Comparison of ENCODE assay signal across 6 cellular contexts in the genomic region with DNA sequence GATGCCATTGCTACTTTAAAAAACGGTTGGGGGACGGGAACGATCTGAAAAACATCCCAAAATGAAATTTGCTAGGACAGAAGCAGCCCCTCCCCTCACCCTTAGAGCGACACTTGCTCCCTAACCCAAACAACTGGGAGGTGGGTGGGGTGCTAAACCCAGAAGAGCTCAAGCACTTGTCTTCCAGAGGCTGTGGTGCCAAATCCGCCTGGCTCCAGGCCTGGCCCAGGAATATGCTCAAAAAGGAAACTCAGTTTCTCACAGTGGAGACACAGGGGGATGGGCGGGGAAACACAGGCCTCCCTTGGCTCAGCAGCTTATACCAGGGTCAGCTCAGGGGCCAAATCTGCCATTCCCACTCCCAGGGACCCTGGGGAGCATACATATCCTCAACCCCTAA. TPM values are rescaled to one million over a fixed set of nuclear protein-coding genes. Genes with fewer than 3 reads are reported as not detected.
DNase-seq lines count a peak whose midpoint lies in the region; ATAC-seq and TF ChIP-seq lines count a peak whose summit lies in the region.

No MANE protein-coding gene starts in this region.

- TF ChIP-seq EP300 in tibial nerve (IDR thresholded peaks at IDR 0.05), result no peak

- CTCF ChIA-PET in activated CD4-positive, alpha-beta T cell treated with anti-CD3 and anti-CD28 coated beads, Interleukin-2, amount 10 ng/mL, durations not matched to agents 7 days and 5 days (lab: Charles Lee), result interaction anchor here (0.7 to 2.6 kb wide), 6 partner anchors 17 to 287 kb away, joined by 3 to 9 read pairs (median 8); a partner anchor contains a TSS

- H3K9me3 ChIP-seq in left ventricle myocardium inferior (replicated peaks), result no peaks in the 10 kb centered on the region
- no peaks in the 10 kb centered on the region for H3K9me3 ChIP-seq in tibial nerve

- ATAC-seq in HG03139 (IDR thresholded peaks at IDR 0.05; ENCODE audit: unreplicated experiment), result no peak

- H3K36me3 ChIP-seq in left ventricle myocardium inferior (peaks cover 16% of the 10 kb centered on the region), tibial nerve (peaks cover 0 to 27% (median 0%) of the 10 kb centered on the region in 3 donors)

- H3K36me3 Mint-ChIP-seq in activated CD4-positive, alpha-beta T cell treated with anti-CD3 and anti-CD28 coated beads, Interleukin-2, amount 10 ng/mL, durations not matched to agents 7 days and 5 days (ENCODE audit: low read depth), result peaks cover 45% of the 10 kb centered on the region

- H3K9me3 Mint-ChIP-seq in activated CD4-positive, alpha-beta T cell treated with anti-CD3 and anti-CD28 coated beads, Interleukin-2, amount 10 ng/mL, durations not matched to agents 7 days and 5 days, result no peaks in the 10 kb centered on the region

- DNase-seq in activated CD4-positive, alpha-beta T cell treated with anti-CD3 and anti-CD28 coated beads, Interleukin-2, amount 10 ng/mL, durations not matched to agents 7 days and 5 days, result no peak
- DNase-seq in activated CD4-positive, alpha-beta T cell treated with anti-CD3 and anti-CD28 coated beads, Interleukin-2, amount 50 U/mL, for 48 hours, result no peak
- DNase-seq in left ventricle myocardium inferior (peak; percentile 56), tibial nerve (ENCODE audit: low spot score in 2 of 2) (peak in 1 of 2 donors; percentile 30), cortex of kidney (lab: John Stamatoyannopoulos, UW) (no peak)

- H3K4me1 ChIP-seq in left ventricle myocardium inferior (peaks cover 76% of the 10 kb centered on the region), tibial nerve (peaks cover 0 to 80% (median 52%) of the 10 kb centered on the region in 4 donors)

- peak overlapping the region; percentile 96 for H3K4me3 Mint-ChIP-seq in activated CD4-positive, alpha-beta T cell treated with anti-CD3 and anti-CD28 coated beads, Interleukin-2, amount 10 ng/mL, durations not matched to agents 7 days and 5 days

- POLR2A ChIA-PET in activated CD4-positive, alpha-beta T cell treated with anti-CD3 and anti-CD28 coated beads, Interleukin-2, amount 10 ng/mL, durations not matched to agents 7 days and 5 days (lab: Charles Lee), result interaction anchor here (2.3 kb wide), 1 partner anchor 13 kb away, joined by 7 read pairs; no protein-coding TSS in a partner anchor

- H3K4me3 ChIP-seq in left ventricle myocardium inferior, result peak overlapping the region; percentile 75
- H3K4me3 ChIP-seq in tibial nerve, result peak overlapping the region; percentile 48 to 59 (median 56)

- H3K27ac ChIP-seq in left ventricle myocardium inferior (replicated peaks) (peak overlapping the region; percentile 88), tibial nerve (peak overlapping the region; percentile 64 to 84 (median 72))

- no peaks in the 10 kb centered on the region for H3K27me3 Mint-ChIP-seq in activated CD4-positive, alpha-beta T cell treated with anti-CD3 and anti-CD28 coated beads, Interleukin-2, amount 10 ng/mL, durations not matched to agents 7 days and 5 days

- H3K4me1 Mint-ChIP-seq in activated CD4-positive, alpha-beta T cell treated with anti-CD3 and anti-CD28 coated beads, Interleukin-2, amount 10 ng/mL, durations not matched to agents 7 days and 5 days, result peaks cover 83% of the 10 kb centered on the region

- WGBS in tibial nerve, 2 donors, result 5 to 11% methylated on average over 6 of the region's 6 CpGs

- TF ChIP-seq CTCF in left ventricle myocardium inferior (IDR thresholded peaks at IDR 0.05; ENCODE audit: borderline replicate concordance) (no peak), tibial nerve (IDR thresholded peaks at IDR 0.05) (no peak)

- H3K27me3 ChIP-seq in left ventricle myocardium inferior (ENCODE audit: low read depth), result no peaks in the 10 kb centered on the region
- no peaks in the 10 kb centered on the region for H3K27me3 ChIP-seq in tibial nerve

- no peak for TF ChIP-seq POLR2A in tibial nerve (IDR thresholded peaks at IDR 0.05)

- H3K27ac Mint-ChIP-seq in activated CD4-positive, alpha-beta T cell treated with anti-CD3 and anti-CD28 coated beads, Interleukin-2, amount 10 ng/mL, durations not matched to agents 7 days and 5 days, result peak overlapping the region; percentile 96

- intact Hi-C loops in left ventricle myocardium inferior (cut with micrococcal nuclease), result no loop called here

RNA-seq across cellular contexts. Expression of a gene that starts 0.7 kb away (rescaled TPM):
- total RNA-seq in activated CD4-positive, alpha-beta T cell treated with anti-CD3 and anti-CD28 coated beads, Interleukin-2, amount 10 ng/mL, durations not matched to agents 7 days and 5 days, result 10 to 100 TPM; 74.6 to 92.0 TPM
- total RNA-seq in left ventricle myocardium inferior (52.3 TPM), tibial nerve (100 to 1,000 TPM in 2 of 4 donors, 10 to 100 TPM in 2; 52.5 to 120 (median 97.9) TPM)

RNA-seq across cellular contexts. Expression of a gene that starts 5.0 kb away (rescaled TPM):
- 10 to 100 TPM; 50.0 to 50.2 TPM for total RNA-seq in activated CD4-positive, alpha-beta T cell treated with anti-CD3 and anti-CD28 coated beads, Interleukin-2, amount 10 ng/mL, durations not matched to agents 7 days and 5 days
- total RNA-seq in left ventricle myocardium inferior (12.9 TPM), tibial nerve (10 to 100 TPM; 18.6 to 24.3 (median 23.5) TPM)

RNA-seq across cellular contexts. Expression of a gene that starts 14.0 kb away (rescaled TPM):
- 100 to 1,000 TPM in 1 of 2 experiments, 10 to 100 TPM in 1; 75.1 to 104 TPM for total RNA-seq in activated CD4-positive, alpha-beta T cell treated with anti-CD3 and anti-CD28 coated beads, Interleukin-2, amount 10 ng/mL, durations not matched to agents 7 days and 5 days
- total RNA-seq in left ventricle myocardium inferior, result 43.0 TPM
- 100 to 1,000 TPM in 2 of 4 donors, 10 to 100 TPM in 2; 82.9 to 168 (median 101) TPM for total RNA-seq in tibial nerve

RNA-seq across cellular contexts. Expression of a gene that starts 17.9 kb away (rescaled TPM):
- total RNA-seq in activated CD4-positive, alpha-beta T cell treated with anti-CD3 and anti-CD28 coated beads, Interleukin-2, amount 10 ng/mL, durations not matched to agents 7 days and 5 days, result 100 to 1,000 TPM; 147 to 157 TPM
- total RNA-seq in left ventricle myocardium inferior (17.8 TPM), tibial nerve (10 to 100 TPM; 35.2 to 40.5 (median 37.3) TPM)

RNA-seq across cellular contexts. Expression of a gene that starts 20.0 kb away (rescaled TPM):
- total RNA-seq in activated CD4-positive, alpha-beta T cell treated with anti-CD3 and anti-CD28 coated beads, Interleukin-2, amount 10 ng/mL, durations not matched to agents 7 days and 5 days, result 10 to 100 TPM; 25.7 to 40.2 TPM
- total RNA-seq in left ventricle myocardium inferior, result 46.5 TPM
- total RNA-seq in tibial nerve, result 10 to 100 TPM in 3 of 4 donors, 1 to 10 TPM in 1; 9.0 to 19.8 (median 15.6) TPM
